ENCODE assay signal across 25 cellular contexts in the genomic region with DNA sequence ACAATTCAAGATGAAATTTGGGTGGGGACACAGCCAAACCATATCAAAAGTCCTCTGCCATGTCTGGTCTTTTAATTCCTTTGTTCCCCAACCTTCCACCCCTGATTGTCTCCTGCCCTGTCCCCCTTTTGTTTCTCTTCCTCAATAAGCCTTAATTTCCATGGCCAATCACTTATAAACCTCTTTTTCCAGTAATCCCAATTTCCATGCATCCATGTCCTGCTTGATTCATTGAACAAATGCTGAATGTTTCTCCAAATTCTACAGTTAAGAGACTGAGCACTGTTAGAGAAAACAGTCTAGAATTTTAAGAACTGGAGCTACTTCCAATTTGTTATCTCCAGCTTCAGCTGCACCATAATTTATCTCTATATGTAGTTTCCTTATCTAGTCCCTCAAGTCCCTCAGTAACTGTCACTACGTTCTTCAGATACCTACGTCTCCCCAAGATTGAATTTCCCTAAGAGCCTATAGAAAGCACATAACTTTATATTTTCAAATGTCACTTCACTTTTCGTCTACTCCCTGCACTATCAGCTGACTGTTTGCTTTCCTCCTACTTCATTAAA.
"Had no signal": no experiment of that assay in that cellular context is flagged by ENCODE, and none has a peak within 500 bp of the region (broad histone marks: within the 10 kb centered on the region; RNA-seq: fewer than 3 reads in every experiment).

No MANE protein-coding gene starts in this region.

- H3K27ac ChIP-seq: colonic mucosa, gastrocnemius medialis, ovary, psoas muscle, sigmoid colon, testis, tibial artery had no signal

- H3K4me3 Mint-ChIP-seq: dendritic cell treated with granulocyte-macrophage colony-stimulating factor and Interleukin-4, amounts not matched to agents 40 ng/mL and 50 ng/mL, for 4 days; endodermal cell; memory B cell; natural killer cell; stimulated activated memory B cell treated with anti-CD40 and anti-IgM and Interleukin-4, amounts not matched to agents 10 μg/mL and 1 μg/mL and 100 μg/mL, for 72 hours; type B pancreatic cell had no signal

- H3K9me3 Mint-ChIP-seq: natural killer cell had no signal

- H3K27me3 ChIP-seq: colonic mucosa, gastrocnemius medialis, ovary, sigmoid colon, testis, tibial artery had no signal

- DNase-seq: colonic mucosa; effector CD8-positive, alpha-beta T cell; endodermal cell; foreskin fibroblast; gastrocnemius medialis; head of caudate nucleus; kidney; natural killer cell; occipital lobe; ovary; posterior cingulate gyrus; psoas muscle; right cardiac atrium; sigmoid colon; stimulated activated CD4-positive, alpha-beta T cell treated with anti-CD3 and anti-CD28 coated beads, Interleukin-4, amount 100 ng/mL, for 4 hours; stimulated activated naive CD8-positive, alpha-beta T cell treated with anti-CD3 and anti-CD28 coated beads, Interleukin-15, Interleukin-2, amounts not matched to agents 100 U/mL and 50 U/mL, for 24 hours; substantia nigra; testis; tibial artery had no signal

- H3K4me1 ChIP-seq: colonic mucosa, gastrocnemius medialis, psoas muscle, sigmoid colon, testis, tibial artery had no signal

- ATAC-seq: gastrocnemius medialis; left lobe of liver; natural killer cell; psoas muscle; right cardiac atrium; stimulated activated memory B cell treated with anti-CD40 and anti-IgM and Interleukin-4, amounts not matched to agents 10 μg/mL and 1 μg/mL and 100 μg/mL, for 72 hours; stimulated activated naive CD8-positive, alpha-beta T cell treated with anti-CD3 and anti-CD28 coated beads, Interleukin-15, Interleukin-2, amounts not matched to agents 100 U/mL and 50 U/mL, for 24 hours had no signal

- H3K27me3 Mint-ChIP-seq: dendritic cell treated with granulocyte-macrophage colony-stimulating factor and Interleukin-4, amounts not matched to agents 40 ng/mL and 50 ng/mL, for 4 days; memory B cell; stimulated activated memory B cell treated with anti-CD40 and anti-IgM and Interleukin-4, amounts not matched to agents 10 μg/mL and 1 μg/mL and 100 μg/mL, for 72 hours; type B pancreatic cell had no signal

- H3K36me3 ChIP-seq: ovary had no signal

- H3K4me1 Mint-ChIP-seq: natural killer cell; stimulated activated memory B cell treated with anti-CD40 and anti-IgM and Interleukin-4, amounts not matched to agents 10 μg/mL and 1 μg/mL and 100 μg/mL, for 72 hours had no signal

- H3K4me3 ChIP-seq: colonic mucosa, gastrocnemius medialis, lung, ovary, psoas muscle, sigmoid colon, testis, tibial artery had no signal

- H3K27ac Mint-ChIP-seq: dendritic cell treated with granulocyte-macrophage colony-stimulating factor and Interleukin-4, amounts not matched to agents 40 ng/mL and 50 ng/mL, for 4 days; endodermal cell; memory B cell; natural killer cell; stimulated activated memory B cell treated with anti-CD40 and anti-IgM and Interleukin-4, amounts not matched to agents 10 μg/mL and 1 μg/mL and 100 μg/mL, for 72 hours; type B pancreatic cell had no signal
